9 cellular contexts compared by ENCODE assay signal in genomic region chr11:121367434-121367833, GRCh38.
DNase-seq lines count a peak whose midpoint lies in the region; ATAC-seq and TF ChIP-seq lines count a peak whose summit lies in the region.
"Had no signal": no experiment of that assay in that cellular context is flagged by ENCODE, and none has a peak within 500 bp of the region (broad histone marks: within the 10 kb centered on the region; RNA-seq: fewer than 3 reads in every experiment).

No MANE protein-coding gene starts in this region.

- H3K27ac Mint-ChIP-seq in activated T-cell treated with anti-CD3 and anti-CD28 coated beads, Interleukin-2, amount 50 U/mL, for 72 hours, result peak overlapping the region; percentile 43

- ATAC-seq in GM18498 (IDR thresholded peaks at IDR 0.05; ENCODE audit: unreplicated experiment) (peak; percentile 95), GM19455 (IDR thresholded peaks at IDR 0.05; ENCODE audit: unreplicated experiment) (peak; percentile 92), HG03439 (IDR thresholded peaks at IDR 0.05; ENCODE audit: unreplicated experiment) (peak; percentile 94), SK-N-SH treated with all-trans-retinoic acid at 6 μM for 48 hours (no peak)
- ATAC-seq in activated T-cell treated with anti-CD3 and anti-CD28 coated beads, Interleukin-2, amount 50 U/mL, for 72 hours (replicated peaks in 1 of 2), result peak; percentile 77 to 93

- H3K4me3 ChIP-seq in muscle layer of duodenum (ENCODE audit: low read depth in 1 of 2, low read length in 2 of 2), result peak overlapping the region; percentile 8 to 38
- H3K4me3 ChIP-seq: thoracic aorta had no signal

- H3K9me3 ChIP-seq in muscle layer of duodenum (ENCODE audit: control insufficient read depth in 1 of 2, low read length in 2 of 2), result no peaks in the 10 kb centered on the region
- H3K9me3 ChIP-seq: thoracic aorta had no signal

- peaks cover 1 to 9% of the 10 kb centered on the region in 2 donors for H3K36me3 Mint-ChIP-seq in activated T-cell treated with anti-CD3 and anti-CD28 coated beads, Interleukin-2, amount 50 U/mL, for 72 hours (ENCODE audit: insufficient read depth in 2 of 2)

- H3K27me3 Mint-ChIP-seq in activated T-cell treated with anti-CD3 and anti-CD28 coated beads, Interleukin-2, amount 50 U/mL, for 72 hours (ENCODE audit: low read depth), result no peaks in the 10 kb centered on the region

- no peaks in the 10 kb centered on the region for H3K27me3 ChIP-seq in muscle layer of duodenum (ENCODE audit: low read depth, low read length)

- peaks cover 2 to 6% of the 10 kb centered on the region in 2 donors for H3K9me3 Mint-ChIP-seq in activated T-cell treated with anti-CD3 and anti-CD28 coated beads, Interleukin-2, amount 50 U/mL, for 72 hours

- peaks cover 42% of the 10 kb centered on the region for H3K4me1 Mint-ChIP-seq in activated T-cell treated with anti-CD3 and anti-CD28 coated beads, Interleukin-2, amount 50 U/mL, for 72 hours (ENCODE audit: low read depth)

- no peak overlapping the region for H3K27ac ChIP-seq in muscle layer of duodenum (ENCODE audit: low read length)
- H3K27ac ChIP-seq: thoracic aorta had no signal

- H3K4me3 Mint-ChIP-seq in activated T-cell treated with anti-CD3 and anti-CD28 coated beads, Interleukin-2, amount 50 U/mL, for 72 hours, result peak overlapping the region; percentile 67 to 71

- H3K4me1 ChIP-seq in muscle layer of duodenum (ENCODE audit: control insufficient read depth in 1 of 2, insufficient read depth in 2 of 2, low read length in 2 of 2), result peaks cover 6% of the 10 kb centered on the region in 2 donors

- no peaks in the 10 kb centered on the region for H3K36me3 ChIP-seq in muscle layer of duodenum (ENCODE audit: control insufficient read depth in 1 of 2, insufficient read depth in 2 of 2, low read length in 2 of 2)
- H3K36me3 ChIP-seq: thoracic aorta had no signal

- peak; percentile 21 to 28 for DNase-seq in activated T-cell treated with anti-CD3 and anti-CD28 coated beads, Interleukin-2, amount 50 U/mL, for 72 hours
- DNase-seq in NCI-H510A (lab: John Stamatoyannopoulos, UW) (no peak), globus pallidus (ENCODE audit: low spot score) (no peak)

TF ChIP-seq in SK-N-SH treated with all-trans-retinoic acid at 6 μM for 48 hours, 23 proteins besides CTCF, POLR2A, EP300 and RAD21:
- no peak for TF ChIP-seq PPARA (CRISPR knock-in tag; IDR thresholded peaks at IDR 0.05; ENCODE audit: borderline replicate concordance)
- no peak for TF ChIP-seq TOX (CRISPR knock-in tag; IDR thresholded peaks at IDR 0.05; ENCODE audit: borderline replicate concordance)
- TF ChIP-seq ESRRG (CRISPR knock-in tag; IDR thresholded peaks at IDR 0.05), result no peak
- no peak for TF ChIP-seq CREB5 (CRISPR knock-in tag; IDR thresholded peaks at IDR 0.05; ENCODE audit: low read depth)
- no peak for TF ChIP-seq ZFP3 (CRISPR knock-in tag; IDR thresholded peaks at IDR 0.05)
- TF ChIP-seq CSRNP3 (CRISPR knock-in tag; IDR thresholded peaks at IDR 0.05), result no peak
- no peak for TF ChIP-seq ZNF70 (CRISPR knock-in tag; IDR thresholded peaks at IDR 0.05)
- no peak for TF ChIP-seq ZFP30 (CRISPR knock-in tag; IDR thresholded peaks at IDR 0.05)
- TF ChIP-seq RARB (CRISPR knock-in tag; IDR thresholded peaks at IDR 0.05), result no peak
- TF ChIP-seq POU6F1 (CRISPR knock-in tag; IDR thresholded peaks at IDR 0.05; ENCODE audit: borderline replicate concordance, low read depth), result no peak
- TF ChIP-seq ZNF565 (CRISPR knock-in tag; conservative IDR thresholded peaks at IDR 0.05; ENCODE audit: low read depth), result no peak
- no peak for TF ChIP-seq ARNTL (CRISPR knock-in tag; IDR thresholded peaks at IDR 0.05; ENCODE audit: borderline replicate concordance, low read depth)
- TF ChIP-seq CSDC2 (CRISPR knock-in tag; IDR thresholded peaks at IDR 0.05), result no peak
- TF ChIP-seq BACH2 (CRISPR knock-in tag; IDR thresholded peaks at IDR 0.05; ENCODE audit: borderline replicate concordance), result no peak
- TF ChIP-seq ZNF8 (CRISPR knock-in tag; IDR thresholded peaks at IDR 0.05), result no peak
- no peak for TF ChIP-seq OSR1 (CRISPR knock-in tag; IDR thresholded peaks at IDR 0.05)
- TF ChIP-seq ISL1 (CRISPR knock-in tag; IDR thresholded peaks at IDR 0.05), result no peak
- TF ChIP-seq TCF4 (CRISPR knock-in tag; IDR thresholded peaks at IDR 0.05; ENCODE audit: borderline replicate concordance), result no peak
- TF ChIP-seq TSHZ2 (CRISPR knock-in tag; IDR thresholded peaks at IDR 0.05), result no peak

Comparison
In these comparisons a context has a peak if more than half of its experiments do, and no peak if none do; other contexts are left out.
1. DNase-seq: peak in activated T-cell treated with anti-CD3 and anti-CD28 coated beads, Interleukin-2, amount 50 U/mL, for 72 hours (2 of 2); none in NCI-H510A (single experiment) and globus pallidus (single experiment).